Comparison of ENCODE assay signal across 1 cellular context in the genomic region with DNA sequence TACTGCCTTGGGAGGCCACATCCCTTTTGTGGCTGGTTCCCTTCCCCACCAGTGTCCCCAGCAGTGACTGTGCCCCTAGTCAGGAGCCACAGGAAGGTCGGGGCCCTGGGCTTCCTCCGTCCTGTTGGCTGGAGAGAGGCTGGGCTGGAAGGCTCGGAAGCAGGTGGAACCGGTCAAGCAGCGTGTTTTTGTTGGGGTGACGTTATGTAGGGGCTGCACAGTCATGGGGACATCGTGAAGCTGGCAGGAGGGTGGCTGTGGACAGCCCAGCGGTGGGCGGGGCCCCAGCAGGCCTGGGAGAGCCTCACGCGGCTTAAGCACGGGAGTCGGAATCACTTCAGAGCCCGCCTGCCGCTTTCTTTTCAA.
TF ChIP-seq lines count a peak whose summit lies in the region.

No MANE protein-coding gene starts in this region.

TF ChIP-seq in endothelial cell of umbilical vein, 7 proteins besides CTCF, POLR2A, EP300 and RAD21:
- no peak for TF ChIP-seq JUN (IDR thresholded peaks at IDR 0.05; ENCODE audit: borderline replicate concordance, insufficient read depth, insufficient read length, low read depth)
- TF ChIP-seq, protein P1, sequence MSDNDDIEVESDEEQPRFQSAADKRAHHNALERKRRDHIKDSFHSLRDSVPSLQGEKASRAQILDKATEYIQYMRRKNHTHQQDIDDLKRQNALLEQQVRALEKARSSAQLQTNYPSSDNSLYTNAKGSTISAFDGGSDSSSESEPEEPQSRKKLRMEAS (IDR thresholded peaks at IDR 0.05; ENCODE audit: insufficient read depth, insufficient read length): peak; percentile 8
- TF ChIP-seq EZH2 (IDR thresholded peaks at IDR 0.05; ENCODE audit: borderline replicate concordance, low read depth, low read length, severe bottlenecking): no peak
